Comparison of ENCODE assay signal across 20 cellular contexts in the genomic region with DNA sequence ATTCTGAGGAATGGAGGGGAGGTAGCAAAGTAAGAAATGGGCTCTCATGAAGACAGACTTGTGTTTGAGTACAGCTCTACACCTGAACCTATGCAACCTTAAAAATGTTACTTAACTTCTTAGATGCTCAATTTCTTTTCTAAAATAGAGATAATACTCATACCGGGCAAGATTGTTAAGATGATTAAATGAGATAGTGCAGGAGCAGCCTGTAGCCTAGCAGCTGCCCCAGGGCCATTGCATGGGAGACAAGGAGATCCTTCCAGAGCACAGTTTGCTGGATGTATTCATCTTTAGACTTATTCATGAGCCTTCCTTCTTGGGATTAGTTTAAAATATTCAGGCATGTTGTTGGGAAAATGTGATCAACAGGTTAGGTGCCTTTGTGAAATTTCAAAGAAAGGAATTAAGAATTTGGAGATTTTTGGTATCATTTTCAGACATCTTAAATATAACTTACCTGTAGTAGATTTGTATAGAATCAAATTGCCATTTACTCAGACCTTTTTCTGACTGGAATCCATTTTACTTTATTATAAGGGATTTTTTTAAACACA.
DNase-seq lines count a peak whose midpoint lies in the region; ATAC-seq and TF ChIP-seq lines count a peak whose summit lies in the region.
"Had no signal": no experiment of that assay in that cellular context is flagged by ENCODE, and none has a peak within 500 bp of the region (broad histone marks: within the 10 kb centered on the region; RNA-seq: fewer than 3 reads in every experiment).

No MANE protein-coding gene starts in this region.

- in situ Hi-C loops in mammary epithelial cell (cut with MboI; ENCODE audit: low sequenced_read_pairs in 2 of 2) = no loop called here

- no peaks in the 10 kb centered on the region for H3K36me3 ChIP-seq in mammary epithelial cell (ENCODE audit: insufficient read depth, low read length)
- H3K36me3 ChIP-seq in breast epithelium = no peaks in the 10 kb centered on the region
- no peaks in the 10 kb centered on the region for H3K36me3 ChIP-seq in prostate gland

- H3K9ac ChIP-seq in mammary epithelial cell (ENCODE audit: insufficient read depth, low read length) = no peak overlapping the region
- H3K9ac ChIP-seq: BLaER1 had no signal

- no peak overlapping the region for H3K4me3 Mint-ChIP-seq in brain
- peak overlapping the region; percentile 44 for H3K4me3 Mint-ChIP-seq in mesothelial cell of epicardium
- H3K4me3 Mint-ChIP-seq: CD4-positive, CD25-positive, alpha-beta regulatory T cell had no signal

- no peaks in the 10 kb centered on the region for H3K27me3 Mint-ChIP-seq in brain
- H3K27me3 Mint-ChIP-seq in mesothelial cell of epicardium (ENCODE audit: low read depth) = no peaks in the 10 kb centered on the region
- H3K27me3 Mint-ChIP-seq: CD4-positive, CD25-positive, alpha-beta regulatory T cell had no signal

- H3K27me3 ChIP-seq in mammary epithelial cell (ENCODE audit: insufficient read depth, low read length) = no peaks in the 10 kb centered on the region
- no peaks in the 10 kb centered on the region for H3K27me3 ChIP-seq in breast epithelium
- H3K27me3 ChIP-seq in prostate gland (replicated peaks; ENCODE audit: insufficient read depth) = no peaks in the 10 kb centered on the region
- H3K27me3 ChIP-seq: BLaER1 had no signal

- peaks cover 6% of the 10 kb centered on the region for H3K79me2 ChIP-seq in mammary epithelial cell (ENCODE audit: insufficient read depth, low read length)

- H3K4me1 Mint-ChIP-seq in brain (peaks cover 71% of the 10 kb centered on the region), mesothelial cell of epicardium (peaks cover 80% of the 10 kb centered on the region)

- ATAC-seq in HG02623 (IDR thresholded peaks at IDR 0.05; ENCODE audit: unreplicated experiment) (no peak), HG03095 (IDR thresholded peaks at IDR 0.05; ENCODE audit: unreplicated experiment) (no peak)

- H3K27ac ChIP-seq in mammary epithelial cell (ENCODE audit: insufficient read depth, low read depth, low read length) (no peak overlapping the region), breast epithelium (no peak overlapping the region), prostate gland (no peak overlapping the region)
- H3K27ac ChIP-seq: BLaER1, RWPE1 had no signal

- H4K20me1 ChIP-seq in mammary epithelial cell (ENCODE audit: insufficient read depth, low read length) = no peaks in the 10 kb centered on the region

- peak overlapping the region in 3 of 5 experiments; percentile 25 to 94 (median 67) for H3K27ac Mint-ChIP-seq in brain
- peak overlapping the region; percentile 90 for H3K27ac Mint-ChIP-seq in mesothelial cell of epicardium

- DNase-seq in mammary epithelial cell = no peak
- no peak for DNase-seq in breast epithelium (ENCODE audit: low spot score in 2 of 2)
- no peak for DNase-seq in mesothelial cell of epicardium (ENCODE audit: low spot score in 2 of 2, unreplicated experiment in 2 of 2)
- no peak for DNase-seq in prostate gland (ENCODE audit: low spot score)
- DNase-seq: 8988T; CD4-positive, CD25-positive, alpha-beta regulatory T cell; GOT3; Karpas-422; NCI-H1092; NCI-H1417 treated with DMSO at 0.1 percent for 48 hours; NCI-H1694 treated with DMSO at 0.1 percent for 48 hours; NCI-H2081; NCI-H2227 treated with DMSO at 0.1 percent for 48 hours; NCI-H526 treated with DMSO at 0.1 percent for 48 hours; SHP77 had no signal

- peak overlapping the region in 2 of 3 experiments; percentile 40 to 41 for H3K4me3 ChIP-seq in mammary epithelial cell (replicated peaks in 1 of 3; ENCODE audit: insufficient read depth in 1 of 3, low read depth in 2 of 3, low read length in 3 of 3)
- H3K4me3 ChIP-seq in breast epithelium = no peak overlapping the region
- H3K4me3 ChIP-seq in prostate gland = no peak overlapping the region
- H3K4me3 ChIP-seq: BLaER1 had no signal

- dilution Hi-C loops in mammary epithelial cell (cut with HindIII; ENCODE audit: low sequenced_read_pairs) = no loop called here

- 5% methylated on average over 1 of the region's 1 CpG for WGBS in mammary epithelial cell (ENCODE audit: low coverage, missing lambda C conversion rate)
- WGBS in prostate gland = 63% methylated on average over 1 of the region's 1 CpG

- TF ChIP-seq POLR2A in breast epithelium (IDR thresholded peaks at IDR 0.05) = no peak
- no peak for TF ChIP-seq POLR2A in prostate gland (IDR thresholded peaks at IDR 0.05)

- H2AFZ ChIP-seq in mammary epithelial cell (ENCODE audit: low read depth, low read length) = no peak overlapping the region

- intact Hi-C loops in mammary epithelial cell (cut with micrococcal nuclease) (no loop called here), breast epithelium (cut with DNase I; ENCODE audit: low total_unique reads) (no loop called here), prostate gland (cut with DNase I) (no loop called here)

- peak overlapping the region; percentile 74 for H3K4me2 ChIP-seq in mammary epithelial cell (ENCODE audit: insufficient read depth, low read depth, low read length)
- H3K4me2 ChIP-seq: BLaER1 had no signal

- H3K36me3 Mint-ChIP-seq in brain = peaks cover 15% of the 10 kb centered on the region
- peaks cover 15% of the 10 kb centered on the region for H3K36me3 Mint-ChIP-seq in mesothelial cell of epicardium

- H3K4me1 ChIP-seq in mammary epithelial cell (ENCODE audit: insufficient read depth, low read length) = peaks cover 4% of the 10 kb centered on the region
- peaks cover 0 to 4% of the 10 kb centered on the region in 2 donors for H3K4me1 ChIP-seq in breast epithelium
- no peaks in the 10 kb centered on the region for H3K4me1 ChIP-seq in prostate gland (replicated peaks)
- H3K4me1 ChIP-seq: BLaER1 had no signal

- CTCF ChIA-PET in mammary epithelial cell (lab: Charles Lee; ENCODE audit: low non-redundant PET) = no interaction called here

- no peaks in the 10 kb centered on the region for H3K9me3 ChIP-seq in mammary epithelial cell (replicated peaks; ENCODE audit: insufficient read depth, low read length)
- no peaks in the 10 kb centered on the region for H3K9me3 ChIP-seq in breast epithelium
- H3K9me3 ChIP-seq in prostate gland = no peaks in the 10 kb centered on the region
- H3K9me3 ChIP-seq: BLaER1 had no signal

- TF ChIP-seq CTCF in mammary epithelial cell (conservative IDR thresholded peaks at IDR 0.05 in 1 of 2, IDR thresholded peaks at IDR 0.05 in 1 of 2; ENCODE audit: extremely low read depth in 1 of 2, insufficient read depth in 1 of 2, low read depth in 1 of 2, low read length in 2 of 2) = no peak
- no peak for TF ChIP-seq CTCF in breast epithelium (IDR thresholded peaks at IDR 0.05)
- TF ChIP-seq CTCF in brain (conservative IDR thresholded peaks at IDR 0.05) = no peak
- TF ChIP-seq CTCF in mesothelial cell of epicardium (IDR thresholded peaks at IDR 0.05; ENCODE audit: unreplicated experiment) = no peak
- TF ChIP-seq CTCF in prostate gland (IDR thresholded peaks at IDR 0.05) = no peak

- no TSS peak for BruUV-seq in mammary epithelial cell (replicated peaks; lab: Mats Ljungman, UMichigan)

- H3K9me3 Mint-ChIP-seq in brain (peaks cover 0 to 4% (median 0%) of the 10 kb centered on the region in 5 experiments), mesothelial cell of epicardium (peaks cover 5% of the 10 kb centered on the region)
- H3K9me3 Mint-ChIP-seq: CD4-positive, CD25-positive, alpha-beta regulatory T cell had no signal

Comparison
In these comparisons a context has a peak if more than half of its experiments do, and no peak if none do; other contexts are left out.
1. H3K4me3 ChIP-seq: peak in mammary epithelial cell (2 of 3); none in breast epithelium (0 of 3) and prostate gland (0 of 2).